Comparison of ENCODE assay signal across 15 cellular contexts in the genomic region with DNA sequence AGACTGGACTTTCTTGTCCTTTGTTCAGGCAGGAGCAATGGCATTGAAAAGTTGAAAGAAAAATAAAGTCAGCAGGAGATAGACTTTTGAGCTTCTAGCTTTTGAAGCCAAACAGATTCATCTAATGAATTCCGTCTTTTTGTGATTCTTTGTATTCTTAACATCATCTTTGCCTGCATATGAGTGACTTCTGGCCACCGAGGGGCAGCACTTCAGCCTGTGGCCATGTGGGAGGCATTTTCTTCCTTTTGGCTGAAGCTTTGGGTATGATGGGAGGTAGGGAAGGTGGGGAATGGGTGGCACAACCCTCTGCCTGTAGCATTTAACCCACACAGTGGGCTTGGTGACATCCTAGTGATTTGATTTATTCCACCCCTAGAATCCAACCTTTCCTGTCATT.
DNase-seq lines count a peak whose midpoint lies in the region; ATAC-seq and TF ChIP-seq lines count a peak whose summit lies in the region.
"Had no signal": no experiment of that assay in that cellular context is flagged by ENCODE, and none has a peak within 500 bp of the region (broad histone marks: within the 10 kb centered on the region; RNA-seq: fewer than 3 reads in every experiment).

No MANE protein-coding gene starts in this region.

- H3K79me2 ChIP-seq in SK-N-SH (ENCODE audit: insufficient read depth) = no peaks in the 10 kb centered on the region

- H3K9me2 ChIP-seq in SK-N-SH = no peaks in the 10 kb centered on the region

- intact Hi-C loops in aorta (cut with DNase I) = no loop called here

- H3F3A ChIP-seq in SK-N-SH (replicated peaks; ENCODE audit: insufficient read depth) = no peaks in the 10 kb centered on the region

- no peak for DNase-seq in SK-N-SH
- DNase-seq in RWPE2 (ENCODE audit: low spot score) = no peak
- DNase-seq in fibroblast of the aortic adventitia (ENCODE audit: low read depth) = no peak
- no peak for DNase-seq in aorta
- DNase-seq: activated CD8-positive, alpha-beta memory T cell treated with anti-CD3 and anti-CD28 coated beads, Interleukin-2, amount 50 U/mL, for 48 hours; activated naive CD8-positive, alpha-beta T cell treated with anti-CD3 and anti-CD28 coated beads, Interleukin-2, amount 50 U/mL, for 24 hours; heart left ventricle; NCI-H2227 treated with DMSO at 0.1 percent for 48 hours had no signal

- no peaks in the 10 kb centered on the region for H4K20me1 ChIP-seq in SK-N-SH (ENCODE audit: insufficient read depth)

- H3K4me1 Mint-ChIP-seq in stimulated activated memory B cell treated with anti-CD40 and anti-IgM and Interleukin-4, amounts not matched to agents 10 μg/mL and 1 μg/mL and 100 μg/mL, for 72 hours = peaks cover 44% of the 10 kb centered on the region

- H3K27me3 Mint-ChIP-seq in stimulated activated memory B cell treated with anti-CD40 and anti-IgM and Interleukin-4, amounts not matched to agents 10 μg/mL and 1 μg/mL and 100 μg/mL, for 72 hours = no peaks in the 10 kb centered on the region

- H3K27me3 ChIP-seq in SK-N-SH (ENCODE audit: insufficient read depth) (no peaks in the 10 kb centered on the region), RWPE2 (ENCODE audit: insufficient read depth, poor library complexity, severe bottlenecking) (no peaks in the 10 kb centered on the region), aorta (ENCODE audit: control insufficient read depth in 1 of 2, insufficient read depth in 2 of 2, low read length in 1 of 2) (no peaks in the 10 kb centered on the region)
- H3K27me3 ChIP-seq: heart left ventricle, MG63, vagina had no signal

- H3K27ac ChIP-seq in SK-N-SH (ENCODE audit: low read depth in 2 of 2, low read length in 1 of 2) (no peak overlapping the region), RWPE2 (ENCODE audit: poor library complexity, severe bottlenecking) (no peak overlapping the region), aorta (ENCODE audit: low read depth in 1 of 2, low read length in 2 of 2) (no peak overlapping the region)
- H3K27ac ChIP-seq: heart left ventricle, RWPE1, vagina had no signal

- POLR2A ChIA-PET in SK-N-SH (lab: Yijun Ruan, JAX) = no interaction called here

- CTCF ChIA-PET in SK-N-SH (lab: Yijun Ruan, JAX) = interaction anchor here (1.1 to 2.1 kb wide), 5 partner anchors 13 to 484 kb away, joined by 3 to 8 read pairs (median 5); no protein-coding TSS in a partner anchor

- ATAC-seq in SK-N-SH treated with all-trans-retinoic acid at 6 μM for 48 hours (no peak), RWPE2 (ENCODE audit: low read depth) (no peak), HG02852 (IDR thresholded peaks at IDR 0.05; ENCODE audit: unreplicated experiment) (no peak), aorta (ENCODE audit: low FRiP score) (no peak), HG03520 (IDR thresholded peaks at IDR 0.05; ENCODE audit: unreplicated experiment) (no peak)
- no peak for ATAC-seq in stimulated activated memory B cell treated with anti-CD40 and anti-IgM and Interleukin-4, amounts not matched to agents 10 μg/mL and 1 μg/mL and 100 μg/mL, for 72 hours
- ATAC-seq: activated naive CD8-positive, alpha-beta T cell treated with anti-CD3 and anti-CD28 coated beads, Interleukin-2, amount 50 U/mL, for 24 hours; heart left ventricle had no signal

- H2AFZ ChIP-seq in SK-N-SH (ENCODE audit: low read depth) = no peak overlapping the region

- H3K4me3 ChIP-seq in SK-N-SH (ENCODE audit: low read depth in 2 of 2, low read length in 1 of 2) (no peak overlapping the region), RWPE2 (ENCODE audit: severe bottlenecking) (no peak overlapping the region), fibroblast of the aortic adventitia (ENCODE audit: low read depth, low read length) (no peak overlapping the region), aorta (ENCODE audit: low read length in 2 of 2) (no peak overlapping the region)
- H3K4me3 ChIP-seq: heart left ventricle, MG63, vagina had no signal

- H3K9me3 ChIP-seq in SK-N-SH = no peaks in the 10 kb centered on the region
- H3K9me3 ChIP-seq in RWPE2 (ENCODE audit: severe bottlenecking) = no peaks in the 10 kb centered on the region
- peaks cover 1% of the 10 kb centered on the region for H3K9me3 ChIP-seq in aorta (ENCODE audit: control insufficient read depth, low read length)
- H3K9me3 ChIP-seq: MG63, vagina had no signal

- H3K4me3 Mint-ChIP-seq in stimulated activated memory B cell treated with anti-CD40 and anti-IgM and Interleukin-4, amounts not matched to agents 10 μg/mL and 1 μg/mL and 100 μg/mL, for 72 hours = no peak overlapping the region
- H3K4me3 Mint-ChIP-seq: activated naive CD8-positive, alpha-beta T cell treated with anti-CD3 and anti-CD28 coated beads, Interleukin-2, amount 50 U/mL, for 24 hours had no signal

- H3K36me3 ChIP-seq in SK-N-SH (replicated peaks in 1 of 2; ENCODE audit: control insufficient read depth in 1 of 2, insufficient read depth in 2 of 2, low read length in 1 of 2) = no peaks in the 10 kb centered on the region
- H3K36me3 ChIP-seq in RWPE2 (ENCODE audit: low read depth) = no peaks in the 10 kb centered on the region
- no peaks in the 10 kb centered on the region for H3K36me3 ChIP-seq in aorta (ENCODE audit: control insufficient read depth in 1 of 2, insufficient read depth in 2 of 2, low read length in 1 of 2)
- H3K36me3 ChIP-seq: heart left ventricle, MG63, vagina had no signal

- H3K9ac ChIP-seq in SK-N-SH = no peak overlapping the region

- 88% methylated on average over 2 of the region's 2 CpGs for WGBS in SK-N-SH (ENCODE audit: low lambda C conversion rate)
- WGBS in aorta, 2 donors = 95 to 100% methylated on average over 2 of the region's 2 CpGs

- peaks cover 38% of the 10 kb centered on the region for H3K36me3 Mint-ChIP-seq in stimulated activated memory B cell treated with anti-CD40 and anti-IgM and Interleukin-4, amounts not matched to agents 10 μg/mL and 1 μg/mL and 100 μg/mL, for 72 hours

- TF ChIP-seq RAD21 in SK-N-SH (IDR thresholded peaks at IDR 0.05; ENCODE audit: low read length) = peak; percentile 37

- TF ChIP-seq EP300 in SK-N-SH (IDR thresholded peaks at IDR 0.05; ENCODE audit: borderline replicate concordance in 1 of 2, low read depth in 1 of 2, low read length in 1 of 2) = no peak

- H3K4me1 ChIP-seq in SK-N-SH (ENCODE audit: control insufficient read depth in 1 of 2, insufficient read depth in 2 of 2, low read depth in 1 of 2, low read length in 1 of 2) (no peaks in the 10 kb centered on the region), RWPE2 (ENCODE audit: insufficient read depth, poor library complexity, severe bottlenecking) (peaks cover 13% of the 10 kb centered on the region), aorta (ENCODE audit: control insufficient read depth in 1 of 2, insufficient read depth in 2 of 2, low read length in 2 of 2) (no peaks in the 10 kb centered on the region)

- peak overlapping the region; percentile 58 for H3K27ac Mint-ChIP-seq in stimulated activated memory B cell treated with anti-CD40 and anti-IgM and Interleukin-4, amounts not matched to agents 10 μg/mL and 1 μg/mL and 100 μg/mL, for 72 hours
- H3K27ac Mint-ChIP-seq: activated naive CD8-positive, alpha-beta T cell treated with anti-CD3 and anti-CD28 coated beads, Interleukin-2, amount 50 U/mL, for 24 hours had no signal

- H3K4me2 ChIP-seq in SK-N-SH = no peak overlapping the region

- H3K9me3 Mint-ChIP-seq in stimulated activated memory B cell treated with anti-CD40 and anti-IgM and Interleukin-4, amounts not matched to agents 10 μg/mL and 1 μg/mL and 100 μg/mL, for 72 hours = no peaks in the 10 kb centered on the region

- TF ChIP-seq CTCF in SK-N-SH (IDR thresholded peaks at IDR 0.05) (peak; percentile 31; the same call in 1 of the 2 replicates), RWPE2 (IDR thresholded peaks at IDR 0.05; ENCODE audit: poor library complexity, severe bottlenecking) (peak; percentile 37), fibroblast of the aortic adventitia (IDR thresholded peaks at IDR 0.05; ENCODE audit: insufficient read depth, low read length) (peak; percentile 13)

TF ChIP-seq in SK-N-SH, 30 proteins besides CTCF, POLR2A, EP300 and RAD21:
- no peak for TF ChIP-seq NFIC (IDR thresholded peaks at IDR 0.05; ENCODE audit: borderline replicate concordance)
- TF ChIP-seq TCF12 (IDR thresholded peaks at IDR 0.05) = no peak
- TF ChIP-seq SMC3 (IDR thresholded peaks at IDR 0.05; ENCODE audit: low read depth, low read length) = peak; percentile 24
- no peak for TF ChIP-seq RCOR1 (IDR thresholded peaks at IDR 0.05; ENCODE audit: low read length)
- TF ChIP-seq TEAD4 (IDR thresholded peaks at IDR 0.05; ENCODE audit: borderline replicate concordance, insufficient read depth) = no peak
- no peak for TF ChIP-seq NRF1 (IDR thresholded peaks at IDR 0.05; ENCODE audit: low read depth, low read length)
- no peak for TF ChIP-seq TAF1 (IDR thresholded peaks at IDR 0.05; ENCODE audit: borderline replicate concordance, low read depth, low read length)

TF ChIP-seq in SK-N-SH treated with all-trans-retinoic acid at 6 μM for 48 hours, 23 proteins besides CTCF, POLR2A, EP300 and RAD21:
- TF ChIP-seq TSHZ2 (CRISPR knock-in tag; IDR thresholded peaks at IDR 0.05) (no peak), OSR1 (CRISPR knock-in tag; IDR thresholded peaks at IDR 0.05) (no peak)
